Comparison of ENCODE assay signal across 9 cellular contexts in the genomic region with DNA sequence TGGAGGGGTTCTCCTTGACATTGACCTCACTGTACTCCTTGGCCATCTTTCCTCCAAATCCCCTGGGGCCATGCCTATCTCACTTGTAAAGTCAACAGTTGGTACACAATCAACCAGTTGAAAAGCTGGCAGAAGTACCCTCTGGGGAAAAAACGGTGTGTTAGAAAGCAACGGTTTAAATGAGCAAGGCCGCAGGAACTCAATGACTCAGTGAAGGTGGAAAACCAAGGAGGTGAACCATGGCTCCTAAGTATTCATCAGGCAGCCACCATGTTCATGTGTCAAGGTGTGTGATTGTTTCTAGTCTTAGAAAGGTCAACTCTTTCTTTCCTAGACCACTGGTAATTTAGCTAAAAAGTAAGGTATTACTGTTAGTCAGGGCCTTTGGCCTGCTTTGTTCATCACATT.
A peak's percentile ranks its signal among the peaks of the same experiment; 100 is the strongest.
DNase-seq lines count a peak whose midpoint lies in the region; ATAC-seq and TF ChIP-seq lines count a peak whose summit lies in the region.
"Had no signal": no experiment of that assay in that cellular context is flagged by ENCODE, and none has a peak within 500 bp of the region (broad histone marks: within the 10 kb centered on the region; RNA-seq: fewer than 3 reads in every experiment).

No MANE protein-coding gene starts in this region.

- no peaks in the 10 kb centered on the region for H3K9me3 ChIP-seq in colonic mucosa

- no peak overlapping the region for H3K9ac ChIP-seq in colonic mucosa (ENCODE audit: low read depth in 2 of 2, low read length in 2 of 2)

- ATAC-seq in HG03342 (IDR thresholded peaks at IDR 0.05; ENCODE audit: unreplicated experiment) = peak; percentile 20
- peak; percentile 52 for ATAC-seq in stimulated activated memory B cell treated with anti-CD40 and anti-IgM and Interleukin-4, amounts not matched to agents 10 μg/mL and 1 μg/mL and 100 μg/mL, for 72 hours

- no peaks in the 10 kb centered on the region for H3K9me3 Mint-ChIP-seq in stimulated activated memory B cell treated with anti-CD40 and anti-IgM and Interleukin-4, amounts not matched to agents 10 μg/mL and 1 μg/mL and 100 μg/mL, for 72 hours

- H3K27ac ChIP-seq in colonic mucosa (no peak overlapping the region), caudate nucleus (ENCODE audit: low read depth, low read length) (no peak overlapping the region)

- no peaks in the 10 kb centered on the region for H3K36me3 Mint-ChIP-seq in stimulated activated memory B cell treated with anti-CD40 and anti-IgM and Interleukin-4, amounts not matched to agents 10 μg/mL and 1 μg/mL and 100 μg/mL, for 72 hours

- TF ChIP-seq CTCF in colonic mucosa (IDR thresholded peaks at IDR 0.05) = no peak

- no peaks in the 10 kb centered on the region for H3K4me1 ChIP-seq in colonic mucosa

- intact Hi-C loops in colonic mucosa (cut with DNase I) = loop anchor here (5.0 kb wide), 1 partner anchor 206 kb away; no protein-coding TSS in a partner anchor

- no peaks in the 10 kb centered on the region for H3K36me3 ChIP-seq in colonic mucosa

- no peaks in the 10 kb centered on the region for H3K27me3 ChIP-seq in colonic mucosa

- DNase-seq in activated naive CD4-positive, alpha-beta T cell treated with Interleukin-2 at 50 U/mL for 16 hours = peak; percentile 40
- no peak for DNase-seq in activated naive CD4-positive, alpha-beta T cell (lab: John Stamatoyannopoulos, UW)
- peak; percentile 71 to 75 for DNase-seq in activated T-cell treated with anti-CD3 and anti-CD28 coated beads, Interleukin-2, amount 50 U/mL, for 48 hours
- no peak for DNase-seq in colonic mucosa
- DNase-seq in caudate nucleus (lab: John Stamatoyannopoulos, UW) = no peak
- no peak for DNase-seq in RKO (ENCODE audit: low spot score)
- DNase-seq: NCI-H1694 had no signal

- no peak overlapping the region for H3K4me3 Mint-ChIP-seq in stimulated activated memory B cell treated with anti-CD40 and anti-IgM and Interleukin-4, amounts not matched to agents 10 μg/mL and 1 μg/mL and 100 μg/mL, for 72 hours

- H3K27me3 Mint-ChIP-seq in stimulated activated memory B cell treated with anti-CD40 and anti-IgM and Interleukin-4, amounts not matched to agents 10 μg/mL and 1 μg/mL and 100 μg/mL, for 72 hours = no peaks in the 10 kb centered on the region

- peak overlapping the region; percentile 69 for H3K27ac Mint-ChIP-seq in stimulated activated memory B cell treated with anti-CD40 and anti-IgM and Interleukin-4, amounts not matched to agents 10 μg/mL and 1 μg/mL and 100 μg/mL, for 72 hours

- H3K4me1 Mint-ChIP-seq in stimulated activated memory B cell treated with anti-CD40 and anti-IgM and Interleukin-4, amounts not matched to agents 10 μg/mL and 1 μg/mL and 100 μg/mL, for 72 hours = peaks cover 16% of the 10 kb centered on the region

- H3K4me3 ChIP-seq in colonic mucosa = no peak overlapping the region

Comparison
In these comparisons a context has a peak if more than half of its experiments do, and no peak if none do; other contexts are left out.
1. DNase-seq: peak in activated naive CD4-positive, alpha-beta T cell treated with Interleukin-2 at 50 U/mL for 16 hours (single experiment) and activated T-cell treated with anti-CD3 and anti-CD28 coated beads, Interleukin-2, amount 50 U/mL, for 48 hours (2 of 2); none in activated naive CD4-positive, alpha-beta T cell (0 of 4), colonic mucosa (single experiment), caudate nucleus (0 of 61) and RKO (single experiment).